1 cellular context compared by ENCODE assay signal in genomic region chr19:8306235-8307054, GRCh38.
TF ChIP-seq lines count a peak whose summit lies in the region.

No MANE protein-coding gene starts in this region.

TF ChIP-seq in HepG2, 621 proteins besides CTCF, POLR2A, EP300 and RAD21:
- no peak for TF ChIP-seq HOXA9 (CRISPR knock-in tag; IDR thresholded peaks at IDR 0.05; ENCODE audit: borderline replicate concordance)
- no peak for TF ChIP-seq ZNF3 (CRISPR knock-in tag; IDR thresholded peaks at IDR 0.05)
- no peak for TF ChIP-seq ZNF562 (CRISPR knock-in tag; IDR thresholded peaks at IDR 0.05; ENCODE audit: borderline replicate concordance)
- TF ChIP-seq, protein P1, sequence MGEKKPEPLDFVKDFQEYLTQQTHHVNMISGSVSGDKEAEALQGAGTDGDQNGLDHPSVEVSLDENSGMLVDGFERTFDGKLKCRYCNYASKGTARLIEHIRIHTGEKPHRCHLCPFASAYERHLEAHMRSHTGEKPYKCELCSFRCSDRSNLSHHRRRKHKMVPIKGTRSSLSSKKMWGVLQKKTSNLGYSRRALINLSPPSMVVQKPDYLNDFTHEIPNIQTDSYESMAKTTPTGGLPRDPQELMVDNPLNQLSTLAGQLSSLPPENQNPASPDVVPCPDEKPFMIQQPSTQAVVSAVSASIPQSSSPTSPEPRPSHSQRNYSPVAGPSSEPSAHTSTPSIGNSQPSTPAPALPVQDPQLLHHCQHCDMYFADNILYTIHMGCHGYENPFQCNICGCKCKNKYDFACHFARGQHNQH (CRISPR knock-in tag; IDR thresholded peaks at IDR 0.05) = 0 out of 2 replicates have a peak, but pooled peaks have one; percentile 35
- TF ChIP-seq KLF9 (CRISPR knock-in tag; IDR thresholded peaks at IDR 0.05; ENCODE audit: low read depth) = no peak
- no peak for TF ChIP-seq CBFB (CRISPR knock-in tag; IDR thresholded peaks at IDR 0.05)
- no peak for TF ChIP-seq JUN (CRISPR knock-in tag; IDR thresholded peaks at IDR 0.05)
- peak; percentile 56 for TF ChIP-seq ZNF629 (CRISPR knock-in tag; conservative IDR thresholded peaks at IDR 0.05)
- TF ChIP-seq ZNF567 (CRISPR knock-in tag; IDR thresholded peaks at IDR 0.05; ENCODE audit: borderline replicate concordance) = no peak
- TF ChIP-seq, protein P2, sequence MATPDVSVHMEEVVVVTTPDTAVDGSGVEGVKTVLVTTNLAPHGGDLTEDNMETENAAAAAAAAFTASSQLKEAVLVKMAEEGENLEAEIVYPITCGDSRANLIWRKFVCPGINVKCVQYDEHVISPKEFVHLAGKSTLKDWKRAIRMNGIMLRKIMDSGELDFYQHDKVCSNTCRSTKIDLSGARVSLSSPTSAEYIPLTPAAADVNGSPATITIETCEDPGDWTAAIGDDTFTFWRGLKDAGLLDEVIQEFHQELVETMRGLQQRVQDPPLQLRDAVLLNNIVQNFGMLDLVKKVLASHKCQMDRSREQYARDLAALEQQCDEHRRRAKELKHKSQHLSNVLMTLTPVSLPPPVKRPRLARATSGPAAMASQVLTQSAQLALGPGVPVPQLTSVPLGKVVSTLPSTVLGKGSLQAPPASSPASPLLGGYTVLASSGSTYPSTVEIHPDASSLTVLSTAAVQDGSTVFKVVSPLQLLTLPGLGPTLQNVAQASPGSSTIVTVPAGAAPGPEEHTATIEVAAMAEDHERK (CRISPR knock-in tag; IDR thresholded peaks at IDR 0.05; ENCODE audit: low read depth) = no peak
- TF ChIP-seq, protein P3, sequence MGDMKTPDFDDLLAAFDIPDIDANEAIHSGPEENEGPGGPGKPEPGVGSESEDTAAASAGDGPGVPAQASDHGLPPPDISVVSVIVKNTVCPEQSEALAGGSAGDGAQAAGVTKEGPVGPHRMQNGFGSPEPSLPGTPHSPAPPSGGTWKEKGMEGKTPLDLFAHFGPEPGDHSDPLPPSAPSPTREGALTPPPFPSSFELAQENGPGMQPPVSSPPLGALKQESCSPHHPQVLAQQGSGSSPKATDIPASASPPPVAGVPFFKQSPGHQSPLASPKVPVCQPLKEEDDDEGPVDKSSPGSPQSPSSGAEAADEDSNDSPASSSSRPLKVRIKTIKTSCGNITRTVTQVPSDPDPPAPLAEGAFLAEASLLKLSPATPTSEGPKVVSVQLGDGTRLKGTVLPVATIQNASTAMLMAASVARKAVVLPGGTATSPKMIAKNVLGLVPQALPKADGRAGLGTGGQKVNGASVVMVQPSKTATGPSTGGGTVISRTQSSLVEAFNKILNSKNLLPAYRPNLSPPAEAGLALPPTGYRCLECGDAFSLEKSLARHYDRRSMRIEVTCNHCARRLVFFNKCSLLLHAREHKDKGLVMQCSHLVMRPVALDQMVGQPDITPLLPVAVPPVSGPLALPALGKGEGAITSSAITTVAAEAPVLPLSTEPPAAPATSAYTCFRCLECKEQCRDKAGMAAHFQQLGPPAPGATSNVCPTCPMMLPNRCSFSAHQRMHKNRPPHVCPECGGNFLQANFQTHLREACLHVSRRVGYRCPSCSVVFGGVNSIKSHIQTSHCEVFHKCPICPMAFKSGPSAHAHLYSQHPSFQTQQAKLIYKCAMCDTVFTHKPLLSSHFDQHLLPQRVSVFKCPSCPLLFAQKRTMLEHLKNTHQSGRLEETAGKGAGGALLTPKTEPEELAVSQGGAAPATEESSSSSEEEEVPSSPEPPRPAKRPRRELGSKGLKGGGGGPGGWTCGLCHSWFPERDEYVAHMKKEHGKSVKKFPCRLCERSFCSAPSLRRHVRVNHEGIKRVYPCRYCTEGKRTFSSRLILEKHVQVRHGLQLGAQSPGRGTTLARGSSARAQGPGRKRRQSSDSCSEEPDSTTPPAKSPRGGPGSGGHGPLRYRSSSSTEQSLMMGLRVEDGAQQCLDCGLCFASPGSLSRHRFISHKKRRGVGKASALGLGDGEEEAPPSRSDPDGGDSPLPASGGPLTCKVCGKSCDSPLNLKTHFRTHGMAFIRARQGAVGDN (CRISPR knock-in tag; IDR thresholded peaks at IDR 0.05) = peak; percentile 25; the same call in 1 of the 2 replicates
- no peak for TF ChIP-seq GATA4 (IDR thresholded peaks at IDR 0.05; ENCODE audit: borderline replicate concordance, low read depth)
- no peak for TF ChIP-seq CENPBD1 (CRISPR knock-in tag; IDR thresholded peaks at IDR 0.05; ENCODE audit: borderline replicate concordance, low read depth)
- TF ChIP-seq NR1H2 (CRISPR knock-in tag; IDR thresholded peaks at IDR 0.05; ENCODE audit: borderline replicate concordance, low read depth) = no peak
- TF ChIP-seq NFE2L2 (IDR thresholded peaks at IDR 0.05; ENCODE audit: low read length) = no peak
- TF ChIP-seq ZNF773 (CRISPR knock-in tag; IDR thresholded peaks at IDR 0.05; ENCODE audit: borderline replicate concordance) = no peak
- TF ChIP-seq ZBTB33 (CRISPR knock-in tag; IDR thresholded peaks at IDR 0.05) = 0 out of 2 replicates have a peak, but pooled peaks have one; percentile 26
- 0 out of 2 replicates have a peak, but pooled peaks have one; percentile 23 for TF ChIP-seq KDM2A (CRISPR knock-in tag; IDR thresholded peaks at IDR 0.05; ENCODE audit: borderline replicate concordance, low read depth)
- no peak for TF ChIP-seq SMAD9 (CRISPR knock-in tag; IDR thresholded peaks at IDR 0.05)
- TF ChIP-seq NR2F6 (IDR thresholded peaks at IDR 0.05) = peak; percentile 25; the same call in 1 of the 2 replicates
- TF ChIP-seq NR2F6 (CRISPR knock-in tag; IDR thresholded peaks at IDR 0.05) = no peak
- TF ChIP-seq NKX3-1 (CRISPR knock-in tag; IDR thresholded peaks at IDR 0.05) = no peak
- TF ChIP-seq DNMT1 (CRISPR knock-in tag; IDR thresholded peaks at IDR 0.05) = no peak
- no peak for TF ChIP-seq ZNF576 (CRISPR knock-in tag; IDR thresholded peaks at IDR 0.05)
- no peak for TF ChIP-seq NR2F1 (CRISPR knock-in tag; IDR thresholded peaks at IDR 0.05)
- TF ChIP-seq ZNF296 (CRISPR knock-in tag; conservative IDR thresholded peaks at IDR 0.05) = 0 out of 2 replicates have a peak, but pooled peaks have one; percentile 70
- no peak for TF ChIP-seq ZNF30 (CRISPR knock-in tag; IDR thresholded peaks at IDR 0.05)
- peak; percentile 12; the same call in 1 of the 2 replicates for TF ChIP-seq ZBTB14 (CRISPR knock-in tag; IDR thresholded peaks at IDR 0.05)
